In the genomic region with DNA sequence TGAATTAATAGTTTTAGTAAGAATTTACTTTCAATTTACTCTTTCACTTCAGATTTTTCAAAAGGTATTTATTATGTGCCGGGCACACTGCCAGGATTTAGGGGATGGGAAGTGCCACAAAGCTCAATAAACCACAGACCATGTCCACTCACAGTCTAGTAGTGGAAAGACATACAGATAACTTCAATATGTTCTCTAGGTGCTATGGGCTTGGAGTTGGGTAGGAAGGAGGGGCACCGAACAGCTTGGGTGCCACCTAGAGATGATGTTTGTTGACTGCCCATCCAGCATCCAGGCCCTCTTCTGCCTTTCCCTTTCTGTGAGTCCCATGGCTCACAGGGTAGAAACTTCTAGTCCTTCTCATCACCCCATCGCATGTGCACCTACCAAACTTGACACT, we compare ENCODE assay signal across 13 cellular contexts. TPM values are rescaled to one million over a fixed set of nuclear protein-coding genes. Genes with fewer than 3 reads are reported as not detected.
DNase-seq lines count a peak whose midpoint lies in the region; ATAC-seq and TF ChIP-seq lines count a peak whose summit lies in the region.
"Had no signal": no experiment of that assay in that cellular context is flagged by ENCODE, and none has a peak within 500 bp of the region (broad histone marks: within the 10 kb centered on the region; RNA-seq: fewer than 3 reads in every experiment).

No MANE protein-coding gene starts in this region.

- peak overlapping the region; percentile 36 to 69 for H3K4me3 Mint-ChIP-seq in stimulated activated naive B cell treated with anti-CD40 and anti-IgM and Interleukin-4, amounts not matched to agents 10 μg/mL and 1 μg/mL and 100 μg/mL, for 72 hours
- H3K4me3 Mint-ChIP-seq: T-helper 1 cell treated with Interleukin-12 subunit alpha and Interleukin-12 subunit beta and Interleukin-4 antibody, amounts not matched to agents 30 μg/mL and 1 μg/mL, for 36 hours had no signal

- no peak overlapping the region for H3K27ac Mint-ChIP-seq in stimulated activated naive B cell treated with anti-CD40 and anti-IgM and Interleukin-4, amounts not matched to agents 10 μg/mL and 1 μg/mL and 100 μg/mL, for 72 hours
- H3K27ac Mint-ChIP-seq: T-helper 1 cell treated with Interleukin-12 subunit alpha and Interleukin-12 subunit beta and Interleukin-4 antibody, amounts not matched to agents 30 μg/mL and 1 μg/mL, for 36 hours had no signal

- DNase-seq in NCI-H82 (lab: John Stamatoyannopoulos, UW) = peak; percentile 12
- DNase-seq in NCI-H82 treated with DMSO at 0.1 percent for 48 hours (lab: John Stamatoyannopoulos, UW; ENCODE audit: unreplicated experiment) = no peak
- DNase-seq in UCSD-AML1 (lab: John Stamatoyannopoulos, UW; ENCODE audit: unreplicated experiment) = peak; percentile 62
- no peak for DNase-seq in stimulated activated naive B cell treated with anti-CD40 and anti-IgM and Interleukin-4, amounts not matched to agents 10 μg/mL and 1 μg/mL and 100 μg/mL, for 72 hours
- no peak for DNase-seq in left ventricle myocardium inferior
- no peak for DNase-seq in activated CD4-positive, alpha-beta T cell treated with anti-CD3 and anti-CD28 coated beads for 4 hours
- DNase-seq: activated effector memory CD4-positive, alpha-beta T cell treated with anti-CD3 and anti-CD28 coated beads, Interleukin-2, amount 50 U/mL, for 16 hours; AML-193; kidney glomerular epithelial cell; sigmoid colon had no signal

- peaks cover 7% of the 10 kb centered on the region for H3K4me1 ChIP-seq in left ventricle myocardium inferior

- no peaks in the 10 kb centered on the region for H3K27me3 ChIP-seq in left ventricle myocardium inferior (ENCODE audit: low read depth)
- H3K27me3 ChIP-seq: sigmoid colon had no signal

- peaks cover 20 to 34% of the 10 kb centered on the region in 2 donors for H3K4me1 Mint-ChIP-seq in stimulated activated naive B cell treated with anti-CD40 and anti-IgM and Interleukin-4, amounts not matched to agents 10 μg/mL and 1 μg/mL and 100 μg/mL, for 72 hours

- peaks cover 0 to 3% of the 10 kb centered on the region in 2 donors for H3K9me3 Mint-ChIP-seq in stimulated activated naive B cell treated with anti-CD40 and anti-IgM and Interleukin-4, amounts not matched to agents 10 μg/mL and 1 μg/mL and 100 μg/mL, for 72 hours
- H3K9me3 Mint-ChIP-seq: T-helper 1 cell treated with Interleukin-12 subunit alpha and Interleukin-12 subunit beta and Interleukin-4 antibody, amounts not matched to agents 30 μg/mL and 1 μg/mL, for 36 hours had no signal

- H3K4me3 ChIP-seq in left ventricle myocardium inferior = no peak overlapping the region
- H3K4me3 ChIP-seq: sigmoid colon had no signal

- no peaks in the 10 kb centered on the region for H3K36me3 Mint-ChIP-seq in stimulated activated naive B cell treated with anti-CD40 and anti-IgM and Interleukin-4, amounts not matched to agents 10 μg/mL and 1 μg/mL and 100 μg/mL, for 72 hours

- no peaks in the 10 kb centered on the region for H3K36me3 ChIP-seq in left ventricle myocardium inferior
- H3K36me3 ChIP-seq: sigmoid colon had no signal

- peak; percentile 52 for ATAC-seq in HG02885 (IDR thresholded peaks at IDR 0.05; ENCODE audit: poor library complexity, unreplicated experiment)
- peak; percentile 77 for ATAC-seq in stimulated activated naive B cell treated with anti-CD40 and anti-IgM and Interleukin-4, amounts not matched to agents 10 μg/mL and 1 μg/mL and 100 μg/mL, for 72 hours (replicated peaks)
- no peak for ATAC-seq in HG03469 (IDR thresholded peaks at IDR 0.05; ENCODE audit: unreplicated experiment)

- H3K27ac ChIP-seq in left ventricle myocardium inferior (replicated peaks) = no peak overlapping the region
- H3K27ac ChIP-seq: sigmoid colon had no signal

- intact Hi-C loops in left ventricle myocardium inferior (cut with micrococcal nuclease) = no loop called here

- H3K27me3 Mint-ChIP-seq in stimulated activated naive B cell treated with anti-CD40 and anti-IgM and Interleukin-4, amounts not matched to agents 10 μg/mL and 1 μg/mL and 100 μg/mL, for 72 hours = peaks cover 7 to 14% of the 10 kb centered on the region in 2 donors

- TF ChIP-seq CTCF in left ventricle myocardium inferior (IDR thresholded peaks at IDR 0.05; ENCODE audit: borderline replicate concordance) = no peak

- H3K9me3 ChIP-seq in left ventricle myocardium inferior (replicated peaks) = no peaks in the 10 kb centered on the region
- H3K9me3 ChIP-seq: sigmoid colon had no signal

RNA-seq across cellular contexts. Expression of a gene that starts 17.8 kb away (rescaled TPM):
- total RNA-seq in left ventricle myocardium inferior = 3.1 TPM

Comparison
In these comparisons a context has a peak if more than half of its experiments do, and no peak if none do; other contexts are left out.
1. DNase-seq: peak in NCI-H82 (single experiment) and UCSD-AML1 (single experiment); none in NCI-H82 treated with DMSO at 0.1 percent for 48 hours (single experiment), stimulated activated naive B cell treated with anti-CD40 and anti-IgM and Interleukin-4, amounts not matched to agents 10 μg/mL and 1 μg/mL and 100 μg/mL, for 72 hours (single experiment), left ventricle myocardium inferior (single experiment) and activated CD4-positive, alpha-beta T cell treated with anti-CD3 and anti-CD28 coated beads for 4 hours (0 of 2).